In genomic region chr5:65624570-65625555, GRCh38 we compare ENCODE assay signal across 8 cellular contexts. TPM values are rescaled to one million over a fixed set of nuclear protein-coding genes. Genes with fewer than 3 reads are reported as not detected.
DNase-seq lines count a peak whose midpoint lies in the region; ATAC-seq and TF ChIP-seq lines count a peak whose summit lies in the region.

A gene with protein sequence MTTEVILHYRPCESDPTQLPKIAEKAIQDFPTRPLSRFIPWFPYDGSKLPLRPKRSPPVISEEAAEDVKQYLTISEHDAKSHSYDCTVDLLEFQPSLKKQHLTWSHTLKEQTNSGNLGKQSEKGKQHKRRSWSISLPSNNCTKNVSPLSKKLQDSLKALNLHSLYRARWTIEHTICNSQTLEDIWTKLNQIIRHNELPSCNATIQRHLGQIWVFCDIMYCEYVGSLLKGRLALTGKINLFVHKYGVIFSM (plus strand): TSS chr5:65625027. CDS start chr5:65629588, 4,561 bp downstream.
TRAPPC13 (plus strand) TSS chr5:65625027; CDS start chr5:65625061, 34 bp downstream.

- peaks cover 12% of the 10 kb centered on the region for H3K4me1 ChIP-seq in parathyroid adenoma
- peaks cover 6 to 43% (median 18%) of the 10 kb centered on the region in 4 donors for H3K4me1 ChIP-seq in tibial nerve

- H2AFZ ChIP-seq in parathyroid adenoma: peak within 1 kb of the TSS; percentile 96

- peak within 1 kb of the TSS; percentile 94 for H3K27ac ChIP-seq in parathyroid adenoma
- peak within 1 kb of the TSS; percentile 66 to 93 (median 83) for H3K27ac ChIP-seq in tibial nerve

- H3K36me3 ChIP-seq in parathyroid adenoma (ENCODE audit: control insufficient read depth, insufficient read depth, low read length) (no peaks in the 10 kb centered on the region), tibial nerve (peaks cover 0 to 17% (median 0%) of the 10 kb centered on the region in 3 donors)

- TF ChIP-seq POLR2A in tibial nerve (IDR thresholded peaks at IDR 0.05): no peak

- H3K79me2 ChIP-seq in parathyroid adenoma: peaks cover 35% of the 10 kb centered on the region

- H3K4me1 Mint-ChIP-seq in activated naive CD8-positive, alpha-beta T cell treated with anti-CD3 and anti-CD28 coated beads, Interleukin-2, amount 50 U/mL, for 24 hours: peaks cover 47% of the 10 kb centered on the region

- H3K36me3 Mint-ChIP-seq in activated naive CD8-positive, alpha-beta T cell treated with anti-CD3 and anti-CD28 coated beads, Interleukin-2, amount 50 U/mL, for 24 hours (ENCODE audit: low read depth): peaks cover 22% of the 10 kb centered on the region

- DNase-seq in GM12865 (ENCODE audit: low read depth) (peak; percentile 93), NCI-H1105 (lab: John Stamatoyannopoulos, UW) (peak; percentile 65), SKM-1 (lab: John Stamatoyannopoulos, UW; ENCODE audit: unreplicated experiment) (peak; percentile 83), cardiac septum (ENCODE audit: low spot score) (peak; percentile 88), tibial nerve (ENCODE audit: low spot score in 2 of 2) (peak; percentile 46 to 84)
- peak; percentile 73 for DNase-seq in activated naive CD8-positive, alpha-beta T cell treated with anti-CD3 and anti-CD28 coated beads, Interleukin-2, amount 50 U/mL, for 24 hours

- peak within 1 kb of the TSS; percentile 99 for H3K27ac Mint-ChIP-seq in activated naive CD8-positive, alpha-beta T cell treated with anti-CD3 and anti-CD28 coated beads, Interleukin-2, amount 50 U/mL, for 24 hours

- H3K27me3 Mint-ChIP-seq in activated naive CD8-positive, alpha-beta T cell treated with anti-CD3 and anti-CD28 coated beads, Interleukin-2, amount 50 U/mL, for 24 hours: no peaks in the 10 kb centered on the region

- H3K4me3 ChIP-seq in GM12865 (ENCODE audit: low read depth, low read length): peak within 1 kb of the TSS; percentile 97
- peak within 1 kb of the TSS; percentile 88 for H3K4me3 ChIP-seq in parathyroid adenoma (ENCODE audit: low read depth, low read length)
- peak within 1 kb of the TSS; percentile 72 to 96 (median 84) for H3K4me3 ChIP-seq in tibial nerve

- H3K9me3 ChIP-seq in parathyroid adenoma (ENCODE audit: control insufficient read depth, low read length) (no peaks in the 10 kb centered on the region), tibial nerve (no peaks in the 10 kb centered on the region)

- intact Hi-C loops in cardiac septum (cut with DNase I): loop anchor here (5.0 kb wide), 1 partner anchor 63 kb away; the partner anchor contains the start of genes CENPK and PPWD1

- 0 to 1% methylated on average over 36 of the region's 36 CpGs for WGBS in tibial nerve, 2 donors

- peak; percentile 4 for TF ChIP-seq CTCF in GM12865 (IDR thresholded peaks at IDR 0.05; ENCODE audit: insufficient read depth, low read depth, low read length, missing control alignments)
- no peak for TF ChIP-seq CTCF in parathyroid adenoma (IDR thresholded peaks at IDR 0.05)
- peak in 2 of 5 experiments; percentile 36 to 45 for TF ChIP-seq CTCF in tibial nerve (IDR thresholded peaks at IDR 0.05)

- TF ChIP-seq EP300 in tibial nerve (IDR thresholded peaks at IDR 0.05): peak in 1 of 2 donors; percentile 80

- peak within 1 kb of the TSS; percentile 56 for H3K4me2 ChIP-seq in parathyroid adenoma (ENCODE audit: low read length)

- peak; percentile 79 for ATAC-seq in HG02642 (IDR thresholded peaks at IDR 0.05; ENCODE audit: poor library complexity, unreplicated experiment)
- ATAC-seq in activated naive CD8-positive, alpha-beta T cell treated with anti-CD3 and anti-CD28 coated beads, Interleukin-2, amount 50 U/mL, for 24 hours: peak; percentile 80

- peak within 1 kb of the TSS; percentile 78 for H3K9ac ChIP-seq in parathyroid adenoma

- H3K27me3 ChIP-seq in parathyroid adenoma (ENCODE audit: control insufficient read depth, insufficient read depth, low read length): no peaks in the 10 kb centered on the region
- H3K27me3 ChIP-seq in tibial nerve: no peaks in the 10 kb centered on the region

- no peaks in the 10 kb centered on the region for H3K9me3 Mint-ChIP-seq in activated naive CD8-positive, alpha-beta T cell treated with anti-CD3 and anti-CD28 coated beads, Interleukin-2, amount 50 U/mL, for 24 hours

- H3K4me3 Mint-ChIP-seq in activated naive CD8-positive, alpha-beta T cell treated with anti-CD3 and anti-CD28 coated beads, Interleukin-2, amount 50 U/mL, for 24 hours: peak within 1 kb of the TSS; percentile 99

RNA-seq across cellular contexts. Expression of the first gene that starts in this region (rescaled TPM):
- total RNA-seq in cardiac septum (1.7 TPM), tibial nerve (1 to 10 TPM in 2 of 4 donors, under 1 TPM in 2; 0.87 to 5.5 (median 1.5) TPM)

RNA-seq across cellular contexts. Expression of gene TRAPPC13, which starts in this region (rescaled TPM):
- total RNA-seq in cardiac septum (18.9 TPM), tibial nerve (10 to 100 TPM; 10.8 to 56.4 (median 24.4) TPM)

Comparison
In these comparisons a context has a peak if more than half of its experiments do, and no peak if none do; other contexts are left out.
1. Peak in every context shown above with its lines: DNase-seq, ATAC-seq, H3K4me3 ChIP-seq and H3K27ac ChIP-seq.